Comparison of ENCODE assay signal across 11 cellular contexts in genomic region chr3:56812749-56813655, GRCh38. TPM values are rescaled to one million over a fixed set of nuclear protein-coding genes. Genes with fewer than 3 reads are reported as not detected.
A peak's percentile ranks its signal among the peaks of the same experiment; 100 is the strongest.
DNase-seq lines count a peak whose midpoint lies in the region; FAIRE-seq and TF ChIP-seq lines count a peak whose summit lies in the region.
"Had no signal": no experiment of that assay in that cellular context is flagged by ENCODE, and none has a peak within 500 bp of the region (broad histone marks: within the 10 kb centered on the region; RNA-seq: fewer than 3 reads in every experiment).

No MANE protein-coding gene starts in this region.

- no peaks in the 10 kb centered on the region for H3K36me3 Mint-ChIP-seq in brain

- intact Hi-C loops in dorsolateral prefrontal cortex (cut with DNase I) = no loop called here

- peak overlapping the region in 4 of 5 experiments; percentile 4 to 37 (median 24) for H3K27ac Mint-ChIP-seq in brain

- FAIRE-seq in GM12892 (lab: Jason Lieb, UNC) = no peak
- FAIRE-seq: kidney had no signal

- DNase-seq in COLO829 (ENCODE audit: low spot score) (peak; percentile 37), MG63 (peak; percentile 33), myocyte (ENCODE audit: low read depth) (peak; percentile 30), GM12892 (ENCODE audit: insufficient read length) (no peak), NCI-H510A treated with DMSO at 0.1 percent for 48 hours (lab: John Stamatoyannopoulos, UW) (no peak), dorsolateral prefrontal cortex (no peak)
- DNase-seq in stimulated activated naive CD4-positive, alpha-beta T cell (lab: John Stamatoyannopoulos, UW) = no peak
- DNase-seq: activated effector memory CD4-positive, alpha-beta T cell treated with Interleukin-2 at 50 U/mL for 16 hours; kidney; NCI-H526 treated with DMSO at 0.1 percent for 48 hours had no signal

- H3K4me1 Mint-ChIP-seq in brain = peaks cover 42% of the 10 kb centered on the region

- peaks cover 35% of the 10 kb centered on the region for H3K27me3 Mint-ChIP-seq in brain

- H3K27ac ChIP-seq in dorsolateral prefrontal cortex = peak overlapping the region in 21 of 59 donors; percentile 2 to 48 (median 22)

- H3K4me3 ChIP-seq in MG63 (no peak overlapping the region), dorsolateral prefrontal cortex (no peak overlapping the region)

- H3K9me3 Mint-ChIP-seq in brain = no peaks in the 10 kb centered on the region

- H3K36me3 ChIP-seq in MG63 = no peaks in the 10 kb centered on the region

- no peak for TF ChIP-seq CTCF in brain (conservative IDR thresholded peaks at IDR 0.05)
- no peak for TF ChIP-seq CTCF in dorsolateral prefrontal cortex (IDR thresholded peaks at IDR 0.05 in 54 of 56, conservative IDR thresholded peaks at IDR 0.05 in 2 of 56; ENCODE audit: low read depth in 1 of 56, partially characterized antibody in 56 of 56)

- no peaks in the 10 kb centered on the region for H3K9me3 ChIP-seq in MG63

- H3K27me3 ChIP-seq in MG63 (no peaks in the 10 kb centered on the region), dorsolateral prefrontal cortex (no peaks in the 10 kb centered on the region)

- TF ChIP-seq POLR2A in GM12892 (IDR thresholded peaks at IDR 0.05; ENCODE audit: low read depth, low read length) = no peak

- peak overlapping the region in 1 of 5 experiments; percentile 3 for H3K4me3 Mint-ChIP-seq in brain

RNA-seq across cellular contexts. Expression of gene ARHGEF3, which starts 11.3 kb away (rescaled TPM):
- 0.27 and 0.49 TPM in 2 replicates for total RNA-seq in MG63 (2014; rRNA removed; shearing (Covaris generic); ENCODE audit: low replicate concordance)
- 7.3 TPM for polyA plus RNA-seq in brain (ENCODE audit: insufficient read depth, low read depth, low replicate concordance)
- total RNA-seq in myocyte (16.8 and 18.7 TPM in 2 replicates), dorsolateral prefrontal cortex (10 to 100 TPM; 20.5 to 88.5 (median 62.5) TPM)
- polyA plus RNA-seq in myocyte (2012) = 3.6 TPM
- polyA plus RNA-seq in GM12892 (2012; ENCODE audit: missing spikeins) = 16.9 TPM

Comparison
In these comparisons a context has a peak if more than half of its experiments do, and no peak if none do; other contexts are left out.
1. DNase-seq: peak in COLO829 (single experiment), MG63 (single experiment) and myocyte (single experiment); none in GM12892 (single experiment), NCI-H510A treated with DMSO at 0.1 percent for 48 hours (single experiment), stimulated activated naive CD4-positive, alpha-beta T cell (0 of 6) and dorsolateral prefrontal cortex (0 of 10).
2. RNA of gene ARHGEF3, which starts 11.3 kb away (total RNA-seq): 20.5 to 88.5 TPM in dorsolateral prefrontal cortex and 16.8 to 18.7 TPM in myocyte; 0.27 to 0.49 TPM in MG63; every median in the first group is over 10 times any median in the second.